ENCODE assay signal across 24 cellular contexts in genomic region chr3:185150561-185150960, GRCh38. TPM values are rescaled to one million over a fixed set of nuclear protein-coding genes. Genes with fewer than 3 reads are reported as not detected.
DNase-seq lines count a peak whose midpoint lies in the region; ATAC-seq and TF ChIP-seq lines count a peak whose summit lies in the region.
"Had no signal": no experiment of that assay in that cellular context is flagged by ENCODE, and none has a peak within 500 bp of the region (broad histone marks: within the 10 kb centered on the region; RNA-seq: fewer than 3 reads in every experiment).

No MANE protein-coding gene starts in this region.

- ATAC-seq in activated CD8-positive, alpha-beta T cell treated with anti-CD3 and anti-CD28 coated beads, Interleukin-2, amount 10 ng/mL, durations not matched to agents 7 days and 5 days: no peak
- ATAC-seq in GM18502 (IDR thresholded peaks at IDR 0.05; ENCODE audit: poor library complexity, unreplicated experiment): no peak
- ATAC-seq: Panc1; sciatic nerve; stimulated activated naive CD8-positive, alpha-beta T cell treated with anti-CD3 and anti-CD28 coated beads, Interleukin-15, Interleukin-2, amounts not matched to agents 100 U/mL and 50 U/mL, for 24 hours; T-cell had no signal

- H3K27ac ChIP-seq in hepatocyte (no peak overlapping the region), sigmoid colon (peak overlapping the region; percentile 90 to 95 (median 94))

- no peaks in the 10 kb centered on the region for H4K20me1 ChIP-seq in hepatocyte (ENCODE audit: insufficient read depth, poor library complexity, severe bottlenecking)

- H3K9me3 ChIP-seq in Caco-2: no peaks in the 10 kb centered on the region
- H3K9me3 ChIP-seq in hepatocyte (ENCODE audit: low read depth): no peaks in the 10 kb centered on the region
- H3K9me3 ChIP-seq in sigmoid colon: no peaks in the 10 kb centered on the region

- peaks cover 3% of the 10 kb centered on the region for H3K79me2 ChIP-seq in hepatocyte

- H3K36me3 Mint-ChIP-seq in Caco-2 (ENCODE audit: insufficient read depth, unreplicated experiment) (peaks cover 5% of the 10 kb centered on the region), brain (no peaks in the 10 kb centered on the region)
- no peaks in the 10 kb centered on the region for H3K36me3 Mint-ChIP-seq in activated CD8-positive, alpha-beta T cell treated with anti-CD3 and anti-CD28 coated beads, Interleukin-2, amount 10 ng/mL, durations not matched to agents 7 days and 5 days (ENCODE audit: low read depth)
- H3K36me3 Mint-ChIP-seq: T-cell had no signal

- H3K9me2 ChIP-seq in hepatocyte (replicated peaks; ENCODE audit: insufficient read depth): no peaks in the 10 kb centered on the region

- no TSS peak for BruUV-seq in Caco-2 (replicated peaks; lab: Mats Ljungman, UMichigan)

- no peak for TF ChIP-seq EP300 in sigmoid colon (IDR thresholded peaks at IDR 0.05)

- CTCF ChIA-PET in Caco-2 (lab: Charles Lee): no interaction called here
- CTCF ChIA-PET in activated CD8-positive, alpha-beta T cell treated with anti-CD3 and anti-CD28 coated beads, Interleukin-2, amount 10 ng/mL, durations not matched to agents 7 days and 5 days (lab: Charles Lee): interaction anchor here (0.8 kb wide), 1 partner anchor 28 kb away, joined by 3 read pairs; no protein-coding TSS in a partner anchor

- H3K4me1 ChIP-seq in Caco-2: no peaks in the 10 kb centered on the region
- no peaks in the 10 kb centered on the region for H3K4me1 ChIP-seq in hepatocyte (ENCODE audit: insufficient read depth)
- peaks cover 0 to 42% (median 32%) of the 10 kb centered on the region in 4 donors for H3K4me1 ChIP-seq in sigmoid colon
- H3K4me1 ChIP-seq: BE2C had no signal

- TF ChIP-seq CTCF in Caco-2 (IDR thresholded peaks at IDR 0.05; ENCODE audit: insufficient read depth in 1 of 2, low read depth in 1 of 2, low read length in 1 of 2, severe bottlenecking in 1 of 2, unreplicated experiment in 1 of 2): no peak
- TF ChIP-seq CTCF in brain (conservative IDR thresholded peaks at IDR 0.05): no peak
- TF ChIP-seq CTCF in hepatocyte (IDR thresholded peaks at IDR 0.05; ENCODE audit: poor library complexity): no peak
- no peak for TF ChIP-seq CTCF in sigmoid colon (IDR thresholded peaks at IDR 0.05)

- POLR2A ChIA-PET in Caco-2 (lab: Charles Lee): no interaction called here
- POLR2A ChIA-PET in activated CD8-positive, alpha-beta T cell treated with anti-CD3 and anti-CD28 coated beads, Interleukin-2, amount 10 ng/mL, durations not matched to agents 7 days and 5 days (lab: Charles Lee): no interaction called here

- H3K4me1 Mint-ChIP-seq in Caco-2 (ENCODE audit: low read depth, unreplicated experiment): no peaks in the 10 kb centered on the region
- H3K4me1 Mint-ChIP-seq in brain: peaks cover 29% of the 10 kb centered on the region
- H3K4me1 Mint-ChIP-seq in activated CD8-positive, alpha-beta T cell treated with anti-CD3 and anti-CD28 coated beads, Interleukin-2, amount 10 ng/mL, durations not matched to agents 7 days and 5 days (ENCODE audit: low read depth): peaks cover 4% of the 10 kb centered on the region

- TF ChIP-seq POLR2A in sigmoid colon (IDR thresholded peaks at IDR 0.05): no peak

- DNase-seq in Caco-2 (no peak), hepatocyte (ENCODE audit: low spot score) (no peak), sigmoid colon (no peak), CD1c-positive myeloid dendritic cell (ENCODE audit: extremely low spot score) (no peak)
- no peak for DNase-seq in activated CD8-positive, alpha-beta T cell treated with anti-CD3 and anti-CD28 coated beads, Interleukin-2, amount 10 ng/mL, durations not matched to agents 7 days and 5 days
- no peak for DNase-seq in activated T-cell treated with anti-CD3 and anti-CD28 coated beads, Interleukin-2, amount 50 U/mL, for 1 hour
- DNase-seq: activated CD4-positive, CD25-positive, alpha-beta regulatory T cell treated with anti-CD3 and anti-CD28 coated beads, Interleukin-2, amount 50 U/mL, for 72 hours; activated gamma-delta T cell treated with Interleukin-2 at 50 U/mL for 16 hours; BE2C; DND-41; H7; Kasumi-1; kidney glomerular epithelial cell; MV-4-11; NCI-H146; NCI-H446 treated with DMSO at 0.1 percent for 48 hours; SIG-M5; stimulated activated naive CD8-positive, alpha-beta T cell treated with anti-CD3 and anti-CD28 coated beads, Interleukin-15, Interleukin-2, amounts not matched to agents 100 U/mL and 50 U/mL, for 24 hours; T-cell had no signal

- no peak overlapping the region for H2AFZ ChIP-seq in hepatocyte

- H3K9me3 Mint-ChIP-seq in Caco-2 (ENCODE audit: unreplicated experiment) (no peaks in the 10 kb centered on the region), brain (no peaks in the 10 kb centered on the region)
- no peaks in the 10 kb centered on the region for H3K9me3 Mint-ChIP-seq in activated CD8-positive, alpha-beta T cell treated with anti-CD3 and anti-CD28 coated beads, Interleukin-2, amount 10 ng/mL, durations not matched to agents 7 days and 5 days (ENCODE audit: insufficient read depth)
- H3K9me3 Mint-ChIP-seq: T-cell had no signal

- H3K36me3 ChIP-seq in Caco-2 (ENCODE audit: control insufficient read depth, insufficient read depth, low read length) (no peaks in the 10 kb centered on the region), hepatocyte (replicated peaks; ENCODE audit: insufficient read depth, low read depth) (no peaks in the 10 kb centered on the region), sigmoid colon (no peaks in the 10 kb centered on the region)
- H3K36me3 ChIP-seq: BE2C had no signal

- no peak overlapping the region for H3K27ac Mint-ChIP-seq in Caco-2 (ENCODE audit: unreplicated experiment)
- peak overlapping the region in 3 of 5 experiments; percentile 59 to 94 (median 90) for H3K27ac Mint-ChIP-seq in brain
- no peak overlapping the region for H3K27ac Mint-ChIP-seq in activated CD8-positive, alpha-beta T cell treated with anti-CD3 and anti-CD28 coated beads, Interleukin-2, amount 10 ng/mL, durations not matched to agents 7 days and 5 days
- H3K27ac Mint-ChIP-seq: T-cell had no signal

- H3K4me2 ChIP-seq in hepatocyte: peak overlapping the region; percentile 96

- no peak overlapping the region for H3K4me3 ChIP-seq in Caco-2 (ENCODE audit: low read depth, low read length)
- no peak overlapping the region for H3K4me3 ChIP-seq in hepatocyte
- H3K4me3 ChIP-seq in sigmoid colon: peak overlapping the region; percentile 71 to 90 (median 84)
- H3K4me3 ChIP-seq: lung had no signal

- 92% methylated on average over 1 of the region's 1 CpG for WGBS in hepatocyte (ENCODE audit: low lambda C conversion rate, missing lambda C conversion rate)
- WGBS in sigmoid colon, 2 donors: 89 to 91% methylated on average over 1 of the region's 1 CpG

- H3K4me3 Mint-ChIP-seq in Caco-2 (ENCODE audit: unreplicated experiment): peak overlapping the region; percentile 39
- H3K4me3 Mint-ChIP-seq in brain: peak overlapping the region; percentile 90 to 96 (median 94)
- no peak overlapping the region for H3K4me3 Mint-ChIP-seq in activated CD8-positive, alpha-beta T cell treated with anti-CD3 and anti-CD28 coated beads, Interleukin-2, amount 10 ng/mL, durations not matched to agents 7 days and 5 days
- H3K4me3 Mint-ChIP-seq: T-cell had no signal

- H3K27me3 ChIP-seq in Caco-2 (replicated peaks; ENCODE audit: control insufficient read depth, insufficient read depth, low read length) (no peaks in the 10 kb centered on the region), hepatocyte (peaks cover 39% of the 10 kb centered on the region), sigmoid colon (no peaks in the 10 kb centered on the region)

- H3K27me3 Mint-ChIP-seq in Caco-2 (ENCODE audit: insufficient read depth, unreplicated experiment) (peaks cover 7% of the 10 kb centered on the region), brain (peaks cover 18% of the 10 kb centered on the region)
- H3K27me3 Mint-ChIP-seq in activated CD8-positive, alpha-beta T cell treated with anti-CD3 and anti-CD28 coated beads, Interleukin-2, amount 10 ng/mL, durations not matched to agents 7 days and 5 days (ENCODE audit: low read depth): peaks cover 28% of the 10 kb centered on the region

- intact Hi-C loops in Caco-2 (cut with micrococcal nuclease; ENCODE audit: unreplicated experiment): no loop called here
- intact Hi-C loops in sigmoid colon (cut with DNase I): loop anchor here (5.0 kb wide), 1 partner anchor 63 kb away; no protein-coding TSS in a partner anchor

RNA-seq across cellular contexts. Expression of gene C3orf70, which starts 2.3 kb away (rescaled TPM):
- total RNA-seq in Caco-2 (2022) (11.2 and 13.3 TPM in 2 replicates), hepatocyte (5.1 and 6.0 TPM in 2 replicates), sigmoid colon (10 to 100 TPM; 26.0 to 52.3 (median 38.7) TPM)
- polyA plus RNA-seq in brain (ENCODE audit: insufficient read depth, low read depth, low replicate concordance) (3.5 TPM), hepatocyte (1.1 and 1.2 TPM in 2 replicates), sigmoid colon (1 to 10 TPM; 2.4 to 4.2 (median 3.5) TPM)
- under 1 TPM in 1 of 2 experiments, not detected in 1; 0.13 TPM for total RNA-seq in activated CD8-positive, alpha-beta T cell treated with anti-CD3 and anti-CD28 coated beads, Interleukin-2, amount 10 ng/mL, durations not matched to agents 7 days and 5 days
- total RNA-seq: T-cell had no signal

Comparison
In these comparisons a context has a peak if more than half of its experiments do, and no peak if none do; other contexts are left out.
1. H3K4me3 ChIP-seq: peak in sigmoid colon (4 of 4); none in Caco-2 (single experiment) and hepatocyte (single experiment).
2. H3K27ac Mint-ChIP-seq: peak in brain (3 of 5); none in Caco-2 (single experiment) and activated CD8-positive, alpha-beta T cell treated with anti-CD3 and anti-CD28 coated beads, Interleukin-2, amount 10 ng/mL, durations not matched to agents 7 days and 5 days (single experiment).